8 cellular contexts compared by ENCODE assay signal in genomic region chr18:58135806-58136331, GRCh38.
DNase-seq lines count a peak whose midpoint lies in the region; ATAC-seq and TF ChIP-seq lines count a peak whose summit lies in the region.

No MANE protein-coding gene starts in this region.

- no peaks in the 10 kb centered on the region for H3K36me3 Mint-ChIP-seq in activated naive CD8-positive, alpha-beta T cell treated with anti-CD3 and anti-CD28 coated beads for 36 hours

- intact Hi-C loops in left ventricle myocardium inferior (cut with micrococcal nuclease): no loop called here

- ATAC-seq in GM21447 (IDR thresholded peaks at IDR 0.05; ENCODE audit: unreplicated experiment): peak; percentile 74

- H3K4me1 Mint-ChIP-seq in activated naive CD8-positive, alpha-beta T cell treated with anti-CD3 and anti-CD28 coated beads for 36 hours: peaks cover 15% of the 10 kb centered on the region

- H3K9me3 Mint-ChIP-seq in activated naive CD8-positive, alpha-beta T cell treated with anti-CD3 and anti-CD28 coated beads for 36 hours: no peaks in the 10 kb centered on the region

- H3K27ac ChIP-seq in KMS-11 (no peak overlapping the region; the same call in 1 of the 2 replicates), left ventricle myocardium inferior (replicated peaks) (no peak overlapping the region), coronary artery (no peak overlapping the region)

- H2AFZ ChIP-seq in KMS-11 (ENCODE audit: low read depth): peak overlapping the region; percentile 31; the same call in 1 of the 2 replicates

- DNase-seq in DMS114 treated with DMSO at 0.1 percent for 48 hours (lab: John Stamatoyannopoulos, UW; ENCODE audit: unreplicated experiment) (peak; percentile 15), RPMI7951 (ENCODE audit: low read depth) (peak; percentile 65), left ventricle myocardium inferior (no peak), retina (peak; percentile 70), coronary artery (ENCODE audit: low spot score) (no peak)
- peak; percentile 51 for DNase-seq in activated naive CD8-positive, alpha-beta T cell treated with anti-CD3 and anti-CD28 coated beads for 36 hours

- H3K4me1 ChIP-seq in KMS-11 (ENCODE audit: low read depth, poor library complexity, severe bottlenecking) (peaks cover 26% of the 10 kb centered on the region), left ventricle myocardium inferior (no peaks in the 10 kb centered on the region)

- no peak overlapping the region for H3K9ac ChIP-seq in KMS-11

- no peak overlapping the region for H3K4me3 ChIP-seq in KMS-11 (IDR thresholded peaks at IDR 0.05; ENCODE audit: insufficient read depth, low read depth, low read length)
- no peak overlapping the region for H3K4me3 ChIP-seq in left ventricle myocardium inferior
- H3K4me3 ChIP-seq in coronary artery: no peak overlapping the region

- H3K9me3 ChIP-seq in left ventricle myocardium inferior (replicated peaks): no peaks in the 10 kb centered on the region

- H3K27me3 ChIP-seq in KMS-11 (ENCODE audit: insufficient read depth, low read depth) (no peaks in the 10 kb centered on the region), left ventricle myocardium inferior (ENCODE audit: low read depth) (no peaks in the 10 kb centered on the region)

- H3K36me3 ChIP-seq in KMS-11 (ENCODE audit: insufficient read depth): no peaks in the 10 kb centered on the region
- no peaks in the 10 kb centered on the region for H3K36me3 ChIP-seq in left ventricle myocardium inferior

- no peaks in the 10 kb centered on the region for H4K20me1 ChIP-seq in KMS-11 (ENCODE audit: insufficient read depth)

- peak overlapping the region; percentile 84 for H3K4me2 ChIP-seq in KMS-11

- TF ChIP-seq CTCF in KMS-11 (conservative IDR thresholded peaks at IDR 0.05; ENCODE audit: low read depth, low read length) (peak; percentile 99), left ventricle myocardium inferior (IDR thresholded peaks at IDR 0.05; ENCODE audit: borderline replicate concordance) (peak; percentile 88), coronary artery (IDR thresholded peaks at IDR 0.05) (no peak)

- no peak overlapping the region for H3K27ac Mint-ChIP-seq in activated naive CD8-positive, alpha-beta T cell treated with anti-CD3 and anti-CD28 coated beads for 36 hours

- H3K4me3 Mint-ChIP-seq in activated naive CD8-positive, alpha-beta T cell treated with anti-CD3 and anti-CD28 coated beads for 36 hours: no peak overlapping the region

- H3K79me2 ChIP-seq in KMS-11 (ENCODE audit: insufficient read depth, low read depth): no peaks in the 10 kb centered on the region

- peaks cover 13% of the 10 kb centered on the region for H3K27me3 Mint-ChIP-seq in activated naive CD8-positive, alpha-beta T cell treated with anti-CD3 and anti-CD28 coated beads for 36 hours

Comparison
In these comparisons a context has a peak if more than half of its experiments do, and no peak if none do; other contexts are left out.
1. DNase-seq: peak in DMS114 treated with DMSO at 0.1 percent for 48 hours (single experiment), RPMI7951 (single experiment), activated naive CD8-positive, alpha-beta T cell treated with anti-CD3 and anti-CD28 coated beads for 36 hours (single experiment) and retina (single experiment); none in left ventricle myocardium inferior (single experiment) and coronary artery (single experiment).